ENCODE assay signal across 27 cellular contexts in genomic region chr9:117191504-117192375, GRCh38.
"Had no signal": no experiment of that assay in that cellular context is flagged by ENCODE, and none has a peak within 500 bp of the region (broad histone marks: within the 10 kb centered on the region; RNA-seq: fewer than 3 reads in every experiment).

No MANE protein-coding gene starts in this region.

- H3K27ac ChIP-seq: adrenal gland, ascending aorta, coronary artery, gastroesophageal sphincter, left lung, ovary, stomach, thyroid gland, upper lobe of right lung had no signal

- H3K9me3 ChIP-seq: adrenal gland, ascending aorta, stomach, thyroid gland, upper lobe of right lung had no signal

- H3K4me3 Mint-ChIP-seq: activated CD8-positive, alpha-beta T cell treated with anti-CD3 and anti-CD28 coated beads, Interleukin-2, amount 10 ng/mL, durations not matched to agents 7 days and 5 days; activated naive CD4-positive, alpha-beta T cell treated with anti-CD3 and anti-CD28 coated beads for 36 hours; activated naive CD8-positive, alpha-beta T cell treated with anti-CD3 and anti-CD28 coated beads for 36 hours; activated T-cell treated with anti-CD3 and anti-CD28 coated beads, Interleukin-2, amount 50 U/mL, for 72 hours; brain; immature natural killer cell; nephron; stimulated activated naive B cell treated with anti-CD40 and anti-IgM and Interleukin-4, amounts not matched to agents 10 μg/mL and 1 μg/mL and 100 μg/mL, for 72 hours had no signal

- H3K36me3 ChIP-seq: adrenal gland, ascending aorta, gastroesophageal sphincter, left lung, ovary, stomach, thyroid gland, upper lobe of right lung had no signal

- H3K27me3 Mint-ChIP-seq: activated naive CD8-positive, alpha-beta T cell treated with anti-CD3 and anti-CD28 coated beads for 36 hours; progenitor cell of endocrine pancreas; stimulated activated naive B cell treated with anti-CD40 and anti-IgM and Interleukin-4, amounts not matched to agents 10 μg/mL and 1 μg/mL and 100 μg/mL, for 72 hours had no signal

- DNase-seq: activated CD4-positive, alpha-beta T cell treated with anti-CD3 and anti-CD28 coated beads for 1 hour; activated CD8-positive, alpha-beta T cell treated with anti-CD3 and anti-CD28 coated beads, Interleukin-2, amount 10 ng/mL, durations not matched to agents 7 days and 5 days; activated effector memory CD4-positive, alpha-beta T cell treated with Interleukin-2 at 50 U/mL for 16 hours; activated naive CD4-positive, alpha-beta T cell treated with anti-CD3 and anti-CD28 coated beads for 36 hours; activated naive CD8-positive, alpha-beta T cell treated with anti-CD3 and anti-CD28 coated beads for 36 hours; activated T-cell treated with anti-CD3 and anti-CD28 coated beads for 4 hours; activated T-cell treated with anti-CD3 and anti-CD28 coated beads, Interleukin-2, amount 50 U/mL, for 72 hours; adrenal gland; dorsolateral prefrontal cortex; effector memory CD4-positive, alpha-beta T cell; immature natural killer cell; left lung; ovary; stimulated activated CD4-positive, alpha-beta T cell treated with anti-CD3 and anti-CD28 coated beads, Interleukin-15, amount 100 ng/mL, for 24 hours; stimulated activated CD4-positive, alpha-beta T cell treated with anti-CD3 and anti-CD28 coated beads, Interleukin-2, amount 100 ng/mL, for 24 hours; stimulated activated naive B cell treated with anti-CD40 and anti-IgM and Interleukin-4, amounts not matched to agents 10 μg/mL and 1 μg/mL and 100 μg/mL, for 72 hours; stomach; T-helper 2 cell; thyroid gland; upper lobe of right lung had no signal

- ATAC-seq: activated CD8-positive, alpha-beta T cell treated with anti-CD3 and anti-CD28 coated beads, Interleukin-2, amount 10 ng/mL, durations not matched to agents 7 days and 5 days; activated T-cell treated with anti-CD3 and anti-CD28 coated beads, Interleukin-2, amount 50 U/mL, for 72 hours; gastroesophageal sphincter; left lung; stimulated activated naive B cell treated with anti-CD40 and anti-IgM and Interleukin-4, amounts not matched to agents 10 μg/mL and 1 μg/mL and 100 μg/mL, for 72 hours; upper lobe of right lung had no signal

- H3K27ac Mint-ChIP-seq: activated CD8-positive, alpha-beta T cell treated with anti-CD3 and anti-CD28 coated beads, Interleukin-2, amount 10 ng/mL, durations not matched to agents 7 days and 5 days; activated naive CD4-positive, alpha-beta T cell treated with anti-CD3 and anti-CD28 coated beads for 36 hours; activated naive CD8-positive, alpha-beta T cell treated with anti-CD3 and anti-CD28 coated beads for 36 hours; activated T-cell treated with anti-CD3 and anti-CD28 coated beads, Interleukin-2, amount 50 U/mL, for 72 hours; immature natural killer cell; nephron; progenitor cell of endocrine pancreas; stimulated activated naive B cell treated with anti-CD40 and anti-IgM and Interleukin-4, amounts not matched to agents 10 μg/mL and 1 μg/mL and 100 μg/mL, for 72 hours had no signal

- H3K4me3 ChIP-seq: adrenal gland, ascending aorta, coronary artery, dorsolateral prefrontal cortex, gastroesophageal sphincter, left lung, lung, ovary, stomach, thyroid gland, upper lobe of right lung had no signal

- H3K27me3 ChIP-seq: adrenal gland, ascending aorta, dorsolateral prefrontal cortex, left lung, ovary, stomach, thyroid gland, upper lobe of right lung had no signal

- H3K4me1 Mint-ChIP-seq: activated naive CD8-positive, alpha-beta T cell treated with anti-CD3 and anti-CD28 coated beads for 36 hours; immature natural killer cell; nephron; stimulated activated naive B cell treated with anti-CD40 and anti-IgM and Interleukin-4, amounts not matched to agents 10 μg/mL and 1 μg/mL and 100 μg/mL, for 72 hours had no signal

- H3K36me3 Mint-ChIP-seq: activated naive CD8-positive, alpha-beta T cell treated with anti-CD3 and anti-CD28 coated beads for 36 hours; brain; immature natural killer cell; stimulated activated naive B cell treated with anti-CD40 and anti-IgM and Interleukin-4, amounts not matched to agents 10 μg/mL and 1 μg/mL and 100 μg/mL, for 72 hours had no signal

- H3K4me1 ChIP-seq: adrenal gland, ascending aorta, gastroesophageal sphincter, left lung, stomach, thyroid gland, upper lobe of right lung had no signal
